ENCODE assay signal across 17 cellular contexts in the genomic region with DNA sequence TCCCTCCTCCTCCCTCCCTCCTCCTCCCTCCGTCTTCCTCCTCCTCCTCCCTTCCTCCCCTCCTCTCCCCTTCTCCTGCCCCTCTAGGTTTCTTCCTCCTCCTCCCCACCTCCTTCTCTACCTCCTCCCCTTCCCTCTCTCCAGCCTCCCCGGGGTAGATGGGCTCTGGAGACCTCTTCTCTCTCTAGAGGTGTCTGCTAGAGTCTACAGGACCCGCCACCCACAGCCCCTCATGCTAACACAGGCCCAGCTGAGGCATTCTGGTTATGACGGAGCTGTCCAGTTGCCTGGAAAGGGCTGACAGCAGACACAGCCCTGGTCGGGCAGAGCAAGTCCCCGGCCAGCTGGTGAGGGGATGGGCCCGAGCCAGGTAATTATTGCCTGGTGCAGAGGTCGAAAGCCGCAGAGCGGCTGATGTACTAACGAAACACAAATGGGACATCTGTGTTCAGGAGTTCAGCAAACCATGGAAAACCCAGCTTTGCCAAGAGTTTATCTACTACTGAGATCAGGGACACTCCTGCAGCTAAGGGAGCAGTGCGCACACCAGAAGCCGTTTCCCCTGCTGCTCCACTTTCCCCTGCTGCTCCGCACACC.
DNase-seq lines count a peak whose midpoint lies in the region; ATAC-seq and TF ChIP-seq lines count a peak whose summit lies in the region.
"Had no signal": no experiment of that assay in that cellular context is flagged by ENCODE, and none has a peak within 500 bp of the region (broad histone marks: within the 10 kb centered on the region; RNA-seq: fewer than 3 reads in every experiment).

No MANE protein-coding gene starts in this region.

- ATAC-seq in left colon = peak; percentile 43
- ATAC-seq: A549, PC-3 had no signal

- H3K27ac Mint-ChIP-seq in neural crest cell (ENCODE audit: unreplicated experiment) (peak overlapping the region; percentile 50), glutamatergic neuron (ENCODE audit: unreplicated experiment) (no peak overlapping the region)
- H3K27ac Mint-ChIP-seq in activated naive CD8-positive, alpha-beta T cell treated with anti-CD3 and anti-CD28 coated beads for 36 hours = no peak overlapping the region

- H3K27me3 Mint-ChIP-seq in neural crest cell (ENCODE audit: low read depth) (no peaks in the 10 kb centered on the region), glutamatergic neuron (ENCODE audit: unreplicated experiment) (peaks cover 4% of the 10 kb centered on the region)
- peaks cover 10% of the 10 kb centered on the region for H3K27me3 Mint-ChIP-seq in activated naive CD8-positive, alpha-beta T cell treated with anti-CD3 and anti-CD28 coated beads for 36 hours

- H3K9me3 Mint-ChIP-seq in neural crest cell = peaks cover 2% of the 10 kb centered on the region
- H3K9me3 Mint-ChIP-seq in activated naive CD8-positive, alpha-beta T cell treated with anti-CD3 and anti-CD28 coated beads for 36 hours = no peaks in the 10 kb centered on the region
- H3K9me3 Mint-ChIP-seq in glutamatergic neuron (ENCODE audit: unreplicated experiment) = peaks cover 1% of the 10 kb centered on the region
- H3K9me3 Mint-ChIP-seq: CD4-positive, alpha-beta memory T cell had no signal

- TF ChIP-seq CTCF in neural crest cell (conservative IDR thresholded peaks at IDR 0.05) (no peak), glutamatergic neuron (IDR thresholded peaks at IDR 0.05; ENCODE audit: partially characterized antibody, unreplicated experiment) (no peak)

- intact Hi-C loops in left colon (cut with DNase I, micrococcal nuclease) = no loop called here

- H3K4me3 Mint-ChIP-seq in neural crest cell (no peak overlapping the region), glutamatergic neuron (ENCODE audit: unreplicated experiment) (no peak overlapping the region)
- H3K4me3 Mint-ChIP-seq in activated naive CD8-positive, alpha-beta T cell treated with anti-CD3 and anti-CD28 coated beads for 36 hours = no peak overlapping the region
- H3K4me3 Mint-ChIP-seq: CD4-positive, alpha-beta memory T cell had no signal

- peak; percentile 40 for DNase-seq in DMS 273 treated with DMSO at 0.1 percent for 48 hours (lab: John Stamatoyannopoulos, UW)
- peak; percentile 43 for DNase-seq in SK-N-DZ (ENCODE audit: low spot score)
- DNase-seq in left colon = peak in 1 of 2 donors; percentile 14
- no peak for DNase-seq in neural crest cell (ENCODE audit: low read depth, low spot score)
- DNase-seq in activated naive CD8-positive, alpha-beta T cell treated with anti-CD3 and anti-CD28 coated beads for 36 hours = no peak
- DNase-seq in glutamatergic neuron = no peak
- no peak for DNase-seq in NCI-H1092 treated with DMSO at 0.1 percent for 48 hours (lab: John Stamatoyannopoulos, UW)
- DNase-seq in NCI-H2081 treated with DMSO at 0.1 percent for 48 hours (lab: John Stamatoyannopoulos, UW) = no peak
- DNase-seq: CD4-positive, alpha-beta memory T cell; DMS79; NCI-H1048; NCI-H1436 treated with DMSO at 0.1 percent for 48 hours; NCI-H2081; NCI-H774; PC-3; SIG-M5 had no signal

- H3K36me3 Mint-ChIP-seq in neural crest cell (ENCODE audit: low read depth) (no peaks in the 10 kb centered on the region), glutamatergic neuron (ENCODE audit: unreplicated experiment) (no peaks in the 10 kb centered on the region)
- no peaks in the 10 kb centered on the region for H3K36me3 Mint-ChIP-seq in activated naive CD8-positive, alpha-beta T cell treated with anti-CD3 and anti-CD28 coated beads for 36 hours
- H3K36me3 Mint-ChIP-seq: CD4-positive, alpha-beta memory T cell had no signal

- H3K4me1 Mint-ChIP-seq in neural crest cell (no peaks in the 10 kb centered on the region), glutamatergic neuron (ENCODE audit: low read depth, unreplicated experiment) (no peaks in the 10 kb centered on the region)
- H3K4me1 Mint-ChIP-seq in activated naive CD8-positive, alpha-beta T cell treated with anti-CD3 and anti-CD28 coated beads for 36 hours = no peaks in the 10 kb centered on the region
- H3K4me1 Mint-ChIP-seq: CD4-positive, alpha-beta memory T cell had no signal

Comparison
In these comparisons a context has a peak if more than half of its experiments do, and no peak if none do; other contexts are left out.
1. DNase-seq: peak in DMS 273 treated with DMSO at 0.1 percent for 48 hours (single experiment) and SK-N-DZ (single experiment); none in neural crest cell (single experiment), activated naive CD8-positive, alpha-beta T cell treated with anti-CD3 and anti-CD28 coated beads for 36 hours (single experiment), glutamatergic neuron (single experiment), NCI-H1092 treated with DMSO at 0.1 percent for 48 hours (single experiment) and NCI-H2081 treated with DMSO at 0.1 percent for 48 hours (single experiment).